In the genomic region with DNA sequence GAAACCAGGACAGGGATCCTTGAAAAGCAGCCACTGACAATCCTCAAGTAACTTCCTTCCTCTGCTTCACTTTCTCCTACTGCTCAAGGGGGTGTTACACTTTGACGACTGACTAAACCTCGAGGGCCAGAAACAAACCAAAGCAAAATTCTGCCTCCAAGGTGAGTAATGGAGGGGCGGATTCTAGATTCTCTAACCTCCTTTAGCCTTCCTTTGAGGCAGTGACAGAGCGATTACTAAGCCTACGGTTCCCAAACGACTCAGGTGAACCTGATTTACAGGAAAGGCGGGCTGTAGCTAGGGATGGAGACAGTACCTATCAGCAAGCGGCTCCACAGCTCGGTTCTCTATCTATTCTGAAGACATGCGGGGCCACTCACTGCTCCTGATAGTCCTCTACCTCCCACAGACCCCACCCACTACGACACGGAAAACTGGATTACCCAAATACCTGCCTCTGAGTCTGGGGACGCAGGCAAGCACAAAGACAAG, we compare ENCODE assay signal across 8 cellular contexts. TPM values are rescaled to one million over a fixed set of nuclear protein-coding genes. Genes with fewer than 3 reads are reported as not detected.
DNase-seq lines count a peak whose midpoint lies in the region; ATAC-seq, FAIRE-seq and TF ChIP-seq lines count a peak whose summit lies in the region.

No MANE protein-coding gene starts in this region.

- H3K27me3 Mint-ChIP-seq in Calu3 (ENCODE audit: unreplicated experiment) (no peaks in the 10 kb centered on the region), type B pancreatic cell (no peaks in the 10 kb centered on the region)

- TF ChIP-seq CTCF in Calu3 (IDR thresholded peaks at IDR 0.05; ENCODE audit: unreplicated experiment) (no peak), SK-N-SH (IDR thresholded peaks at IDR 0.05) (no peak), endothelial cell of umbilical vein (IDR thresholded peaks at IDR 0.05; ENCODE audit: extremely low read depth in 1 of 2, insufficient read depth in 1 of 2, low read depth in 1 of 2, low read length in 2 of 2) (no peak), neural cell (IDR thresholded peaks at IDR 0.05; ENCODE audit: poor library complexity, severe bottlenecking) (no peak), type B pancreatic cell (conservative IDR thresholded peaks at IDR 0.05) (no peak)

- TF ChIP-seq POLR2A in endothelial cell of umbilical vein (IDR thresholded peaks at IDR 0.05; ENCODE audit: low read depth, low read length) = no peak

- ATAC-seq in GM19372 (IDR thresholded peaks at IDR 0.05; ENCODE audit: low read depth, unreplicated experiment) (peak; percentile 19), HG03439 (IDR thresholded peaks at IDR 0.05; ENCODE audit: unreplicated experiment) (peak; percentile 17)

- BruUV-seq in Calu3 (replicated peaks; lab: Mats Ljungman, UMichigan) (TSS peak; percentile 80), endothelial cell of umbilical vein (replicated peaks; lab: Mats Ljungman, UMichigan) (TSS peak; percentile 81)

- peak overlapping the region; percentile 92 for H3K9ac ChIP-seq in SK-N-SH
- peak overlapping the region; percentile 93 for H3K9ac ChIP-seq in endothelial cell of umbilical vein (replicated peaks; ENCODE audit: extremely low read depth, insufficient read depth, low read length)
- H3K9ac ChIP-seq in neural cell (ENCODE audit: low read length) = peak overlapping the region; percentile 98

- H3K9me2 ChIP-seq in SK-N-SH = no peaks in the 10 kb centered on the region
- H3K9me2 ChIP-seq in neural cell (ENCODE audit: insufficient read depth, low read length) = no peaks in the 10 kb centered on the region

- no peak for FAIRE-seq in endothelial cell of umbilical vein (lab: Jason Lieb, UNC)

- intact Hi-C loops in Calu3 (cut with micrococcal nuclease; ENCODE audit: unreplicated experiment) (no loop called here), endothelial cell of umbilical vein (cut with micrococcal nuclease) (loop anchor here (5.0 kb wide), 1 partner anchor 608 kb away; a partner anchor contains a TSS)

- DNase-seq in Calu3 (peak; percentile 44), SK-N-SH (no peak), endothelial cell of umbilical vein (ENCODE audit: low read depth, low spot score) (no peak), middle frontal gyrus (ENCODE audit: extremely low spot score, low spot score) (no peak), type B pancreatic cell (ENCODE audit: extremely low spot score, unreplicated experiment) (no peak)

- peaks cover 11% of the 10 kb centered on the region for H3K4me1 Mint-ChIP-seq in Calu3 (ENCODE audit: low read depth, unreplicated experiment)
- peaks cover 24% of the 10 kb centered on the region for H3K4me1 Mint-ChIP-seq in type B pancreatic cell (ENCODE audit: unreplicated experiment)

- H3K4me3 ChIP-seq in SK-N-SH (ENCODE audit: low read depth in 2 of 2, low read length in 1 of 2) (peak overlapping the region; percentile 98 to 99), endothelial cell of umbilical vein (replicated peaks in 1 of 3; ENCODE audit: insufficient read depth in 1 of 3, low read depth in 1 of 3, low read length in 3 of 3) (peak overlapping the region; percentile 49 to 96 (median 83)), neural cell (ENCODE audit: low read length) (peak overlapping the region; percentile 74)

- H3K4me1 ChIP-seq in SK-N-SH (ENCODE audit: control insufficient read depth in 1 of 2, insufficient read depth in 2 of 2, low read depth in 1 of 2, low read length in 1 of 2) (peaks cover 11 to 23% of the 10 kb centered on the region in 2 experiments; a peak in 3 of 4 replicates), endothelial cell of umbilical vein (ENCODE audit: control insufficient read depth, extremely low read depth, insufficient read depth, low read length) (peaks cover 20% of the 10 kb centered on the region)

- H3K9me3 Mint-ChIP-seq in Calu3 (ENCODE audit: low read depth, unreplicated experiment) = no peaks in the 10 kb centered on the region
- no peaks in the 10 kb centered on the region for H3K9me3 Mint-ChIP-seq in type B pancreatic cell

- H3F3A ChIP-seq in SK-N-SH (replicated peaks; ENCODE audit: insufficient read depth) = peaks cover 26% of the 10 kb centered on the region
- H3F3A ChIP-seq in neural cell (ENCODE audit: insufficient read depth, low read length, poor library complexity, severe bottlenecking) = peaks cover 6% of the 10 kb centered on the region

- 0% methylated on average over 12 of the region's 13 CpGs for WGBS in SK-N-SH (ENCODE audit: low lambda C conversion rate)

- no peaks in the 10 kb centered on the region for H3K27me3 ChIP-seq in SK-N-SH (ENCODE audit: insufficient read depth)
- no peaks in the 10 kb centered on the region for H3K27me3 ChIP-seq in endothelial cell of umbilical vein (ENCODE audit: control insufficient read depth in 2 of 2, insufficient read depth in 2 of 2, low read length in 2 of 2)
- no peaks in the 10 kb centered on the region for H3K27me3 ChIP-seq in neural cell (ENCODE audit: insufficient read depth, low read depth, low read length)

- dilution Hi-C loops in endothelial cell of umbilical vein (cut with MboI; ENCODE audit: extremely low pct_ligation_motif_present, low sequenced_read_pairs) = no loop called here

- no peak for TF ChIP-seq RAD21 in SK-N-SH (IDR thresholded peaks at IDR 0.05; ENCODE audit: low read length)
- TF ChIP-seq RAD21 in neural cell (conservative IDR thresholded peaks at IDR 0.05) = no peak

- H3K9me3 ChIP-seq in SK-N-SH = no peaks in the 10 kb centered on the region
- H3K9me3 ChIP-seq in endothelial cell of umbilical vein (replicated peaks; ENCODE audit: control insufficient read depth, insufficient read depth, low read length) = no peaks in the 10 kb centered on the region
- no peaks in the 10 kb centered on the region for H3K9me3 ChIP-seq in neural cell (ENCODE audit: low read length)

- H2AFZ ChIP-seq in SK-N-SH (ENCODE audit: low read depth) = peak overlapping the region; percentile 91
- H2AFZ ChIP-seq in endothelial cell of umbilical vein (ENCODE audit: low read depth, low read length) = peak overlapping the region; percentile 58
- peak overlapping the region; percentile 98 for H2AFZ ChIP-seq in neural cell (ENCODE audit: low read depth, low read length)

- H3K36me3 ChIP-seq in SK-N-SH (replicated peaks in 1 of 2; ENCODE audit: control insufficient read depth in 1 of 2, insufficient read depth in 2 of 2, low read length in 1 of 2) (peaks cover 0 to 8% of the 10 kb centered on the region in 2 experiments), endothelial cell of umbilical vein (ENCODE audit: control insufficient read depth in 2 of 2, extremely low read depth in 1 of 2, insufficient read depth in 2 of 2, low read length in 2 of 2) (no peaks in the 10 kb centered on the region), neural cell (ENCODE audit: insufficient read depth, low read length) (no peaks in the 10 kb centered on the region)

- H3K27ac Mint-ChIP-seq in Calu3 (ENCODE audit: unreplicated experiment) (no peak overlapping the region), type B pancreatic cell (no peak overlapping the region)

- H4K20me1 ChIP-seq in SK-N-SH (ENCODE audit: insufficient read depth) (no peaks in the 10 kb centered on the region), endothelial cell of umbilical vein (replicated peaks; ENCODE audit: control insufficient read depth, extremely low read depth, insufficient read depth, low read length) (no peaks in the 10 kb centered on the region), neural cell (ENCODE audit: insufficient read depth) (no peaks in the 10 kb centered on the region)

- peak overlapping the region; percentile 94 to 100 for H3K27ac ChIP-seq in SK-N-SH (ENCODE audit: low read depth in 2 of 2, low read length in 1 of 2)
- peak overlapping the region; percentile 92 for H3K27ac ChIP-seq in endothelial cell of umbilical vein (ENCODE audit: insufficient read depth, low read depth, low read length)
- peak overlapping the region; percentile 99 for H3K27ac ChIP-seq in neural cell (ENCODE audit: low read length)

- TF ChIP-seq EP300 in SK-N-SH (IDR thresholded peaks at IDR 0.05; ENCODE audit: borderline replicate concordance in 1 of 2, low read depth in 1 of 2, low read length in 1 of 2) (no peak), neural cell (conservative IDR thresholded peaks at IDR 0.05; ENCODE audit: poor library complexity, severe bottlenecking) (no peak)

- H3K79me2 ChIP-seq in SK-N-SH (ENCODE audit: insufficient read depth) = peaks cover 89% of the 10 kb centered on the region
- H3K79me2 ChIP-seq in endothelial cell of umbilical vein (ENCODE audit: control insufficient read depth, insufficient read depth, low read length) = peaks cover 50% of the 10 kb centered on the region
- H3K79me2 ChIP-seq in neural cell (replicated peaks; ENCODE audit: insufficient read depth, low read length) = peaks cover 75% of the 10 kb centered on the region

- no peaks in the 10 kb centered on the region for H3K9me1 ChIP-seq in endothelial cell of umbilical vein (replicated peaks; ENCODE audit: control insufficient read depth, extremely low read depth, insufficient read depth, low read length)

- H3K36me3 Mint-ChIP-seq in Calu3 (ENCODE audit: insufficient read depth, unreplicated experiment) = no peaks in the 10 kb centered on the region
- peaks cover 5% of the 10 kb centered on the region for H3K36me3 Mint-ChIP-seq in type B pancreatic cell

- POLR2A ChIA-PET in SK-N-SH (lab: Yijun Ruan, JAX) (no interaction called here), endothelial cell of umbilical vein (lab: Charles Lee) (interaction anchor here (0.8 to 1.0 kb wide), 2 partner anchors 47 to 488 kb away, joined by 3 read pairs; no protein-coding TSS in a partner anchor)

- no peak overlapping the region for H3K4me3 Mint-ChIP-seq in Calu3 (ENCODE audit: low read depth, unreplicated experiment)
- H3K4me3 Mint-ChIP-seq in type B pancreatic cell = no peak overlapping the region

- H3K4me2 ChIP-seq in SK-N-SH (peak overlapping the region; percentile 94), endothelial cell of umbilical vein (ENCODE audit: insufficient read depth, low read length) (peak overlapping the region; percentile 88), neural cell (ENCODE audit: low read length) (peak overlapping the region; percentile 91)

- CTCF ChIA-PET in Calu3 (lab: Charles Lee) = interaction anchor here (1.1 kb wide), 1 partner anchor 50 kb away, joined by 5 read pairs; no protein-coding TSS in a partner anchor
- CTCF ChIA-PET in SK-N-SH (lab: Yijun Ruan, JAX) = interaction anchor here (0.6 to 1.2 kb wide), 3 partner anchors 49 to 1600 kb away, joined by 3 read pairs; no protein-coding TSS in a partner anchor
- CTCF ChIA-PET in endothelial cell of umbilical vein (lab: Charles Lee) = interaction anchor here (0.7 to 2.6 kb wide), 7 partner anchors 10 to 493 kb away, joined by 3 to 14 read pairs (median 3); no protein-coding TSS in a partner anchor

RNA-seq across cellular contexts. Expression of a gene that starts 0.5 kb away (rescaled TPM):
- 19.7 and 22.5 TPM in 2 replicates for total RNA-seq in Calu3 (2022)
- polyA plus RNA-seq in SK-N-SH (2012; rRNA removed) = 14.6 and 18.0 TPM in 2 replicates
- 12.2 and 13.2 TPM in 2 replicates for polyA plus RNA-seq in SK-N-SH (2012; cell fraction: cytosol; rRNA removed)
- 52.9 and 55.8 TPM in 2 replicates for polyA plus RNA-seq in SK-N-SH (2012; cell fraction: nucleus; rRNA removed)
- 29.0 and 38.6 TPM in 2 replicates for total RNA-seq in endothelial cell of umbilical vein
- polyA plus RNA-seq in endothelial cell of umbilical vein = 18.2 and 20.3 TPM in 2 replicates
- polyA plus RNA-seq in endothelial cell of umbilical vein (2011; cell fraction: cytosol; rRNA removed) = 14.8 and 17.8 TPM in 2 replicates
- 72.2 and 92.7 TPM in 2 replicates for polyA plus RNA-seq in endothelial cell of umbilical vein (2011; cell fraction: nucleus; rRNA removed)
- polyA plus RNA-seq in endothelial cell of umbilical vein (2012) = 14.8 and 17.4 TPM in 2 replicates
- 62.4 and 65.8 TPM in 2 replicates for polyA minus RNA-seq in endothelial cell of umbilical vein
- polyA minus RNA-seq in endothelial cell of umbilical vein (2011; cell fraction: cytosol; rRNA and poly(A)+ RNA removed) = 8.5 TPM
- polyA minus RNA-seq in endothelial cell of umbilical vein (2011; cell fraction: nucleus; rRNA and poly(A)+ RNA removed) = 167 and 173 TPM in 2 replicates
- polyA plus RNA-seq in neural cell = 53.8 and 55.0 TPM in 2 replicates
- polyA minus RNA-seq in neural cell = 143 and 158 TPM in 2 replicates
- total RNA-seq in type B pancreatic cell (ENCODE audit: low replicate concordance) = 42.1 and 59.8 TPM in 2 replicates

RNA-seq across cellular contexts. Expression of a gene that starts 0.8 kb away (rescaled TPM):
- total RNA-seq in Calu3 (2022) (60.4 and 65.5 TPM in 2 replicates), endothelial cell of umbilical vein (42.4 and 44.7 TPM in 2 replicates), type B pancreatic cell (ENCODE audit: low replicate concordance) (42.1 and 49.3 TPM in 2 replicates)
- polyA plus RNA-seq in SK-N-SH (2012; rRNA removed) (14.0 and 20.4 TPM in 2 replicates), endothelial cell of umbilical vein (3.9 and 6.4 TPM in 2 replicates), neural cell (46.5 and 52.1 TPM in 2 replicates)
- polyA plus RNA-seq in SK-N-SH (2012; cell fraction: cytosol; rRNA removed) = 25.9 and 37.9 TPM in 2 replicates
- 7.4 and 19.6 TPM in 2 replicates for polyA plus RNA-seq in SK-N-SH (2012; cell fraction: nucleus; rRNA removed)
- polyA plus RNA-seq in endothelial cell of umbilical vein (2011; cell fraction: cytosol; rRNA removed) = 13.9 and 14.4 TPM in 2 replicates
- polyA plus RNA-seq in endothelial cell of umbilical vein (2011; cell fraction: nucleus; rRNA removed) = 13.6 and 23.9 TPM in 2 replicates
- 49.2 and 52.7 TPM in 2 replicates for polyA plus RNA-seq in endothelial cell of umbilical vein (2012)
- polyA minus RNA-seq in endothelial cell of umbilical vein (3.0 and 3.8 TPM in 2 replicates), neural cell (40.9 and 45.6 TPM in 2 replicates)
- 6.5 TPM for polyA minus RNA-seq in endothelial cell of umbilical vein (2011; cell fraction: cytosol; rRNA and poly(A)+ RNA removed)
- polyA minus RNA-seq in endothelial cell of umbilical vein (2011; cell fraction: nucleus; rRNA and poly(A)+ RNA removed) = 4.1 and 5.8 TPM in 2 replicates

RNA-seq across cellular contexts. Expression of a gene that starts 53.1 kb away (rescaled TPM):
- total RNA-seq in Calu3 (2022) = not detected in 2 replicates
- polyA plus RNA-seq in SK-N-SH (2012; rRNA removed) = not detected in 2 replicates
- 0.04 TPM in 2 replicates for polyA plus RNA-seq in SK-N-SH (2012; cell fraction: cytosol; rRNA removed)
- polyA plus RNA-seq in SK-N-SH (2012; cell fraction: nucleus; rRNA removed) = not detected in 2 replicates
- total RNA-seq in endothelial cell of umbilical vein = not detected in 2 replicates
- not detected in 2 replicates for polyA plus RNA-seq in endothelial cell of umbilical vein
- not detected in 2 replicates for polyA plus RNA-seq in endothelial cell of umbilical vein (2011; cell fraction: cytosol; rRNA removed)
- not detected in 2 replicates for polyA plus RNA-seq in endothelial cell of umbilical vein (2011; cell fraction: nucleus; rRNA removed)
- not detected in 2 replicates for polyA plus RNA-seq in endothelial cell of umbilical vein (2012)
- polyA minus RNA-seq in endothelial cell of umbilical vein = not detected in 2 replicates
- polyA minus RNA-seq in endothelial cell of umbilical vein (2011; cell fraction: cytosol; rRNA and poly(A)+ RNA removed) = not detected
- not detected in 2 replicates for polyA minus RNA-seq in endothelial cell of umbilical vein (2011; cell fraction: nucleus; rRNA and poly(A)+ RNA removed)
- polyA plus RNA-seq in neural cell = not detected in 2 replicates
- polyA minus RNA-seq in neural cell = not detected in 2 replicates
- not detected in 2 replicates for total RNA-seq in type B pancreatic cell (ENCODE audit: low replicate concordance)
